Comparison of ENCODE assay signal across 8 cellular contexts in the genomic region with DNA sequence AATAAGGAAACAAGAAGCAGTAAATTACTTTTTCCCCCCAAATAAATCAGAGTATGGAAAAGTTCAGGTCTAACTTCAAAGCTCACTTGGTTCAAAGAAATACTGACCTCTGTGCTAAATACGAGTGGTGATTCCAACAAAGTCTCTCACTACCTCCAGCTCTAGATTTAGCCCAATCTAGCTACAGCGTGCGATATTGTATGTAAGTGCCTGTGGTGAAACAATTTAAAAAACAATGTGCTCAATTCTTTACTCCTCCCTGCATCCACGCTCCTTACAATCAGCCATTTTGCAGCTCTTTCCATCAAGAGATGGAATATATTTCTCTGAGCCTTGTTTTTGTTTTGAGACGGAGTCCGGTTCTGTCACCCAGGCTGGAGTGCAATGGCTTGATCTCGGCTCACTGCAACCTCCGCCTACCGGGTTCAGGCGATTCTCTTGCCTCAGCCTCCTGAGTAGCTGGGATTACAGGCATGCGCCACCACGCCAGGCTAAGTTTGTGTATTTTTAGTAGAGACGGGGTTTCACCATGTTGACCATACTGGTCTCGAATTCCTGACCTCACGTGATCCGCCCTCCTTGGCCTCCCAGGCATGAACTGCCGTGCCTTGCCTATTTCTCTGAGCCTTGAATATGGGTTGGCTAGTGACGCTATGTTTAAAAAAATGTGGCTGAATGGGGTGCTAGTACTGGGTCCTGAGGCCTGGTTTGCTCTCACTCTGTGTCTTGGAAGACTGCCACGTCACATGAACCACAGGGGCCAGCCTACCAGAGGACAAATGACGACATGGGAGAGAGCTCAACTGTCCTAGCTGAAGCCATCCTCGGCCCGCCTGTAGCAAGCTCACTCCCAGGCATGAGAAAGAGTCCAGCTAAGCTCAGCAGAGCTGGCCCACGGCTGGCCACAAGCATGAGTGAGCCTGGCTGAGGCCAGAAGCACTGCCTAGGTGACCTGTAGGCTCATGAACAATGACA. TPM values are rescaled to one million over a fixed set of nuclear protein-coding genes. Genes with fewer than 3 reads are reported as not detected.
DNase-seq lines count a peak whose midpoint lies in the region; ATAC-seq and TF ChIP-seq lines count a peak whose summit lies in the region.

No MANE protein-coding gene starts in this region.

- H3K9me3 ChIP-seq in right lobe of liver (no peaks in the 10 kb centered on the region), tibial artery (peaks cover 0 to 7% (median 0%) of the 10 kb centered on the region in 3 donors)

- H3K9ac ChIP-seq in mesendoderm (ENCODE audit: low read length): no peak overlapping the region

- H3K27ac ChIP-seq in right lobe of liver (peak overlapping the region; percentile 81 to 97 (median 89)), tibial artery (peak overlapping the region in 1 of 2 donors; percentile 11), mesendoderm (ENCODE audit: low read depth, low read length) (no peak overlapping the region)

- no peak overlapping the region for H2BK120ac ChIP-seq in mesendoderm (ENCODE audit: low read depth, low read length)

- no peak for DNase-seq in activated T-cell treated with anti-CD3 and anti-CD28 coated beads, Interleukin-2, amount 50 U/mL, for 24 hours
- no peak for DNase-seq in activated T-cell treated with anti-CD3 and anti-CD28 coated beads, Interleukin-2, amount 50 U/mL, for 1 hour
- peak; percentile 75 to 92 (median 92) for DNase-seq in right lobe of liver
- DNase-seq in tibial artery: peak; percentile 54 to 74
- DNase-seq in iPS-NIHi7 (ENCODE audit: extremely low spot score): no peak
- no peak for DNase-seq in mesendoderm

- 29% methylated on average over 18 of the region's 23 CpGs for WGBS in right lobe of liver (ENCODE audit: insufficient coverage, low coverage, low lambda C conversion rate, missing lambda C conversion rate)
- no CpG with 5 or more reads among the region's 23 CpGs for WGBS in mesendoderm (ENCODE audit: extremely low coverage, insufficient coverage, low lambda C conversion rate)

- peak overlapping the region; percentile 63 for H3K27ac Mint-ChIP-seq in activated T-cell treated with anti-CD3 and anti-CD28 coated beads, Interleukin-2, amount 50 U/mL, for 24 hours
- H3K27ac Mint-ChIP-seq in brain: peak overlapping the region in 3 of 5 experiments; percentile 40 to 82 (median 52)

- peak; percentile 63 for TF ChIP-seq POLR2A in right lobe of liver (IDR thresholded peaks at IDR 0.05)

- peak overlapping the region; percentile 10 for H3K4me3 Mint-ChIP-seq in activated T-cell treated with anti-CD3 and anti-CD28 coated beads, Interleukin-2, amount 50 U/mL, for 24 hours
- H3K4me3 Mint-ChIP-seq in brain: no peak overlapping the region

- H3K36me3 ChIP-seq in right lobe of liver (no peaks in the 10 kb centered on the region), tibial artery (no peaks in the 10 kb centered on the region), mesendoderm (ENCODE audit: control insufficient read depth, insufficient read depth, low read length) (no peaks in the 10 kb centered on the region)

- no peak overlapping the region for H2BK15ac ChIP-seq in mesendoderm (replicated peaks; ENCODE audit: low read depth)

- H2BK5ac ChIP-seq in mesendoderm (ENCODE audit: low read length): no peak overlapping the region

- no peak overlapping the region for H3K4me2 ChIP-seq in mesendoderm (ENCODE audit: low read length)

- no peak overlapping the region for H3K4ac ChIP-seq in mesendoderm (ENCODE audit: low read depth, low read length)

- H3K23ac ChIP-seq in mesendoderm (ENCODE audit: low read length): no peak overlapping the region

- H3K27me3 ChIP-seq in right lobe of liver: no peaks in the 10 kb centered on the region
- H3K27me3 ChIP-seq in tibial artery: no peaks in the 10 kb centered on the region
- no peaks in the 10 kb centered on the region for H3K27me3 ChIP-seq in mesendoderm (ENCODE audit: insufficient read depth, low read length, poor library complexity)

- intact Hi-C loops in right lobe of liver (cut with DNase I) (no loop called here), tibial artery (cut with DNase I; ENCODE audit: low total_unique reads) (no loop called here)

- H3K9me3 Mint-ChIP-seq in activated T-cell treated with anti-CD3 and anti-CD28 coated beads, Interleukin-2, amount 50 U/mL, for 24 hours: no peaks in the 10 kb centered on the region
- peaks cover 20 to 37% (median 25%) of the 10 kb centered on the region in 5 experiments for H3K9me3 Mint-ChIP-seq in brain

- no peak overlapping the region for H4K5ac ChIP-seq in mesendoderm (ENCODE audit: low read length)

- peaks cover 19% of the 10 kb centered on the region for H3K79me2 ChIP-seq in mesendoderm (ENCODE audit: control insufficient read depth, insufficient read depth, low read length)

- no peak overlapping the region for H3K18ac ChIP-seq in mesendoderm (ENCODE audit: low read length)

- H2AK5ac ChIP-seq in mesendoderm (ENCODE audit: low read length): no peak overlapping the region

- no peak overlapping the region for H4K8ac ChIP-seq in mesendoderm (ENCODE audit: low read depth, low read length)

- H3K36me3 Mint-ChIP-seq in activated T-cell treated with anti-CD3 and anti-CD28 coated beads, Interleukin-2, amount 50 U/mL, for 24 hours (ENCODE audit: low read depth): peaks cover 15% of the 10 kb centered on the region
- peaks cover 55% of the 10 kb centered on the region for H3K36me3 Mint-ChIP-seq in brain

- no peaks in the 10 kb centered on the region for H3K27me3 Mint-ChIP-seq in activated T-cell treated with anti-CD3 and anti-CD28 coated beads, Interleukin-2, amount 50 U/mL, for 24 hours
- H3K27me3 Mint-ChIP-seq in brain: no peaks in the 10 kb centered on the region

- peaks cover 68% of the 10 kb centered on the region for H3K4me1 Mint-ChIP-seq in activated T-cell treated with anti-CD3 and anti-CD28 coated beads, Interleukin-2, amount 50 U/mL, for 24 hours (ENCODE audit: low read depth)
- H3K4me1 Mint-ChIP-seq in brain: peaks cover 43% of the 10 kb centered on the region

- H3K4me1 ChIP-seq in right lobe of liver (peaks cover 0 to 50% (median 17%) of the 10 kb centered on the region in 4 donors), tibial artery (peaks cover 0 to 59% (median 20%) of the 10 kb centered on the region in 4 donors), mesendoderm (ENCODE audit: control insufficient read depth, low read depth, low read length) (no peaks in the 10 kb centered on the region)

- peaks cover 10% of the 10 kb centered on the region for H3K79me1 ChIP-seq in mesendoderm (ENCODE audit: low read length)

- no peak overlapping the region for H3K56ac ChIP-seq in mesendoderm (ENCODE audit: low read length)

- no peak for TF ChIP-seq CTCF in brain (conservative IDR thresholded peaks at IDR 0.05)
- no peak for TF ChIP-seq CTCF in right lobe of liver (IDR thresholded peaks at IDR 0.05)
- TF ChIP-seq CTCF in tibial artery (IDR thresholded peaks at IDR 0.05): no peak

- peak; percentile 92 to 98 (median 96) for ATAC-seq in right lobe of liver
- no peak for ATAC-seq in GM19463 (IDR thresholded peaks at IDR 0.05; ENCODE audit: unreplicated experiment)

- no peak overlapping the region for H3K4me3 ChIP-seq in right lobe of liver
- no peak overlapping the region for H3K4me3 ChIP-seq in tibial artery
- H3K4me3 ChIP-seq in mesendoderm (ENCODE audit: low read length): no peak overlapping the region

RNA-seq across cellular contexts. Expression of a gene that starts 14.8 kb away (rescaled TPM):
- polyA plus RNA-seq in brain (ENCODE audit: insufficient read depth, low read depth, low replicate concordance): 12.3 TPM
- 10 to 100 TPM; 19.7 to 28.0 (median 21.4) TPM for total RNA-seq in right lobe of liver
- polyA plus RNA-seq in mesendoderm (2013, experiment 1 of 2): 41.8 TPM
- 41.0 TPM for polyA plus RNA-seq in mesendoderm (2013, experiment 2 of 2)

RNA-seq across cellular contexts. Expression of a gene that starts 27.0 kb away (rescaled TPM):
- 26.2 TPM for polyA plus RNA-seq in brain (ENCODE audit: insufficient read depth, low read depth, low replicate concordance)
- total RNA-seq in right lobe of liver: 10 to 100 TPM; 20.4 to 38.5 (median 23.5) TPM
- 49.3 TPM for polyA plus RNA-seq in mesendoderm (2013, experiment 1 of 2)
- 49.4 TPM for polyA plus RNA-seq in mesendoderm (2013, experiment 2 of 2)

Comparison
In these comparisons a context has a peak if more than half of its experiments do, and no peak if none do; other contexts are left out.
1. DNase-seq: peak in right lobe of liver (3 of 3) and tibial artery (2 of 2); none in activated T-cell treated with anti-CD3 and anti-CD28 coated beads, Interleukin-2, amount 50 U/mL, for 24 hours (single experiment), activated T-cell treated with anti-CD3 and anti-CD28 coated beads, Interleukin-2, amount 50 U/mL, for 1 hour (single experiment), iPS-NIHi7 (single experiment) and mesendoderm (single experiment).